Comparison of ENCODE assay signal across 13 cellular contexts in the genomic region with DNA sequence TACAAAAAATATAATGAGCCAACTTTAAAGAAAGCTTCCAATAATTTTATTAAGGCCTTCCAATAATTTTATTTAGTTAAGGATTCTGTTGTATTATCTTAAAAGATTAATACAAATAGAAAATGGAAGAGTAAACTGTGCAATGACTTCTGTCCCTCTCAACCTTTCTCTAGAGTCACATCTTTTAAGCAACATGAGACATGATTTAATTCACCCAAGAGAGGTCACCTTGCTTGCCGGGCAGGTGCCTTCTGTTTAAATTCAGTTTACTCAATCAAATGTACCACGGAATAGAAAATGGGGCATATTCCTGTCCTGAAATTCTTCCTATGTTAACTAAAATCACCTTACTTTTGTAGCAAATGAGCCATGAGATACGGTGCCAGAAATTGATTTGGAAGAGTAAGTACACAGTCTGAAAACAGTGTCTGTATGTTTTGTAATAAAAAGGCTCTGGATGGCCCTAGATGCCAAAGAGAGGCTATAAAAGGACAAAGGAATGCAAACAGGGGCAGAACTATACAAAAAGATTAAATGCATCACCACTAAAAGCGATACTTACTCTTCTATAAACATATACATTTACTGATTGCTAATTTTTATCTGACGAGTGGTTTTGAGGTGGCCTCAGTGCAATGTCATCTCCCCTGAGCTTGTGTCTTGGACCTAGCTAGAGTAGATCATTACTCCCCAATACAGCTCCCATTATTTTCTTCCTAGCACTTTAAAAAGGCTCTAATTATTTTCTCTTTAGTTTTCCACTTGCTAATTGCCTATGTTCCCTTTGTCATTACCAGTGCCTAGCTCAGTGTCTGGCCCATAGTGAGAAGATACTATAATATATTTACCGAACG.
A peak's percentile ranks its signal among the peaks of the same experiment; 100 is the strongest.
DNase-seq lines count a peak whose midpoint lies in the region; ATAC-seq and TF ChIP-seq lines count a peak whose summit lies in the region.
"Had no signal": no experiment of that assay in that cellular context is flagged by ENCODE, and none has a peak within 500 bp of the region (broad histone marks: within the 10 kb centered on the region; RNA-seq: fewer than 3 reads in every experiment).

No MANE protein-coding gene starts in this region.

- DNase-seq in COLO668 (lab: John Stamatoyannopoulos, UW; ENCODE audit: unreplicated experiment) = peak; percentile 1
- DNase-seq in NCI-H1092 (lab: John Stamatoyannopoulos, UW) = peak; percentile 36
- peak; percentile 65 for DNase-seq in NCI-H345 (lab: John Stamatoyannopoulos, UW)
- peak; percentile 62 for DNase-seq in SHP77 treated with DMSO at 0.1 percent for 48 hours (lab: John Stamatoyannopoulos, UW)
- no peak for DNase-seq in GDM1 (lab: John Stamatoyannopoulos, UW)
- no peak for DNase-seq in T-helper 1 cell
- no peak for DNase-seq in coronary artery (ENCODE audit: low spot score)
- DNase-seq: Caco-2, GOT3, NCI-H1105, NCI-H524, Right ventricle myocardium superior had no signal

- no peak for TF ChIP-seq CTCF in coronary artery (IDR thresholded peaks at IDR 0.05)

- no peak for ATAC-seq in HG03521 (IDR thresholded peaks at IDR 0.05; ENCODE audit: unreplicated experiment)

- H3K4me3 ChIP-seq in coronary artery = no peak overlapping the region

- no peak overlapping the region for H3K27ac ChIP-seq in coronary artery

Comparison
In these comparisons a context has a peak if more than half of its experiments do, and no peak if none do; other contexts are left out.
1. DNase-seq: peak in COLO668 (single experiment), NCI-H1092 (single experiment), NCI-H345 (single experiment) and SHP77 treated with DMSO at 0.1 percent for 48 hours (single experiment); none in GDM1 (single experiment), T-helper 1 cell (0 of 5) and coronary artery (single experiment).